In the genomic region with DNA sequence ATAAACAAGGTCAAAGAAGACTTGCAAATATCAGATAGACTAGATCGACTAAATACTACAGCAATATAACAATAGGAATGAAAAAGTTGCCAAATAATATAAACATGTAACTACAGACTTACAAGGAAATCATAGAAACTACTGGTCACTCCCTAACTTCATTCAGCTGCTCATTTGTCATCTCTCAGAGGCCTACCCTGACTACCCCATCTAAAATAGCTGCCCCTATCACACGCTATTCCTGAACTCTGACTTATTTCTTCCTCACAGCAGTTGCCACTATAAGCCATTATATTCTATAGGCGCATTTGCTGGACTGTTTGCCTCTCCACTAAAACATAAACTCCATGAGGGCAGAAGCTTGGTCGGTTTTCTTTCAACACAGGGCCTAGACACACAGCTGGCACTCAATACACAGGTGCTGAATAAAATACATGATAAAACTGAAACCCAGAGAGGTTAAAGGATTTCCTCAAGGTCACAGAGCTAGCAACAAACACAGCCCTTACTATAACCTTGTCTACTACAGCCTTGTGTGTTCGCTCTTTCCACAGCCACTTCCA, we compare ENCODE assay signal across 11 cellular contexts. TPM values are rescaled to one million over a fixed set of nuclear protein-coding genes. Genes with fewer than 3 reads are reported as not detected.
DNase-seq lines count a peak whose midpoint lies in the region; ATAC-seq and TF ChIP-seq lines count a peak whose summit lies in the region.
"Had no signal": no experiment of that assay in that cellular context is flagged by ENCODE, and none has a peak within 500 bp of the region (broad histone marks: within the 10 kb centered on the region; RNA-seq: fewer than 3 reads in every experiment).

No MANE protein-coding gene starts in this region.

- TF ChIP-seq CTCF in CD14-positive monocyte (IDR thresholded peaks at IDR 0.05) = no peak
- TF ChIP-seq CTCF in IMR-90 (conservative IDR thresholded peaks at IDR 0.05; ENCODE audit: low read depth, low read length) = no peak
- no peak for TF ChIP-seq CTCF in coronary artery (IDR thresholded peaks at IDR 0.05)

- no peak for TF ChIP-seq POLR2A in IMR-90 (IDR thresholded peaks at IDR 0.05; ENCODE audit: low read depth, low read length)

- peaks cover 0 to 11% of the 10 kb centered on the region in 2 donors for H3K36me3 Mint-ChIP-seq in CD14-positive monocyte
- H3K36me3 Mint-ChIP-seq in naive thymus-derived CD4-positive, alpha-beta T cell = peaks cover 0 to 12% (median 5%) of the 10 kb centered on the region in 5 donors

- 92% methylated on average over 2 of the region's 5 CpGs; no CpG with 5 or more reads in 1 of the 2 experiments for WGBS in IMR-90 (ENCODE audit: extremely low coverage in 2 of 2, insufficient read length in 1 of 2), 2 experiments

- peaks cover 39% of the 10 kb centered on the region for H3K4me1 Mint-ChIP-seq in CD14-positive monocyte
- peaks cover 36 to 76% (median 64%) of the 10 kb centered on the region in 7 donors for H3K4me1 Mint-ChIP-seq in naive thymus-derived CD4-positive, alpha-beta T cell

- H2BK15ac ChIP-seq in IMR-90 (ENCODE audit: low read depth, low read length) = no peak overlapping the region

- dilution Hi-C loops in IMR-90 (cut with HindIII; ENCODE audit: low sequenced_read_pairs, unreplicated experiment) = no loop called here

- H3K4ac ChIP-seq in IMR-90 (ENCODE audit: low read depth, low read length) = no peak overlapping the region

- no peak for TF ChIP-seq RAD21 in IMR-90 (IDR thresholded peaks at IDR 0.05; ENCODE audit: low read length)

- H3K14ac ChIP-seq in IMR-90 (replicated peaks; ENCODE audit: low read depth, low read length) = 0 out of 2 replicates have a peak overlapping the region, but pooled peaks have one; percentile 10

- peak overlapping the region; percentile 71 for H3K4me2 ChIP-seq in IMR-90 (ENCODE audit: low read depth, low read length)

- in situ Hi-C loops in IMR-90 (cut with MboI; ENCODE audit: low sequenced_read_pairs) = no loop called here

- H4K8ac ChIP-seq in IMR-90 (ENCODE audit: low read depth in 2 of 2, low read length in 2 of 2) = no peak overlapping the region

- no peak overlapping the region for H2AK9ac ChIP-seq in IMR-90 (replicated peaks; ENCODE audit: low read depth, low read length, poor library complexity)

- no peaks in the 10 kb centered on the region for H3K36me3 ChIP-seq in IMR-90 (ENCODE audit: control insufficient read depth, insufficient read depth, low read length)
- no peaks in the 10 kb centered on the region for H3K36me3 ChIP-seq in naive thymus-derived CD4-positive, alpha-beta T cell (ENCODE audit: control insufficient read depth in 2 of 3, insufficient read depth in 3 of 3, low read length in 3 of 3)

- no peaks in the 10 kb centered on the region for H3K9me3 ChIP-seq in IMR-90 (ENCODE audit: control insufficient read depth, insufficient read depth, low read length)
- no peaks in the 10 kb centered on the region for H3K9me3 ChIP-seq in naive thymus-derived CD4-positive, alpha-beta T cell (ENCODE audit: control insufficient read depth in 2 of 3, low read length in 3 of 3)

- H3K23ac ChIP-seq in IMR-90 (ENCODE audit: low read depth, low read length) = peak overlapping the region; percentile 49; the same call in 1 of the 2 replicates

- H3K4me3 Mint-ChIP-seq in CD14-positive monocyte = peak overlapping the region in 1 of 2 donors; percentile 97
- H3K4me3 Mint-ChIP-seq in naive thymus-derived CD4-positive, alpha-beta T cell = peak overlapping the region; percentile 92 to 99 (median 98)

- H3K56ac ChIP-seq in IMR-90 (ENCODE audit: extremely low read depth, insufficient read depth, low read length) = no peak overlapping the region

- CTCF ChIA-PET in IMR-90 (lab: Yijun Ruan, JAX) = interaction anchor here (0.6 kb wide), 1 partner anchor 1075 kb away, joined by 3 read pairs; no protein-coding TSS in a partner anchor
- CTCF ChIA-PET in naive thymus-derived CD4-positive, alpha-beta T cell (lab: Charles Lee) = no interaction called here

- H3K27ac ChIP-seq in IMR-90 (ENCODE audit: insufficient read depth, low read length) (no peak overlapping the region), coronary artery (no peak overlapping the region)
- no peak overlapping the region for H3K27ac ChIP-seq in naive thymus-derived CD4-positive, alpha-beta T cell (ENCODE audit: low read depth, low read length)

- peaks cover 19% of the 10 kb centered on the region for H4K20me1 ChIP-seq in IMR-90 (ENCODE audit: insufficient read depth, low read length)

- H3K9me3 Mint-ChIP-seq in CD14-positive monocyte = peaks cover 0 to 1% (median 0%) of the 10 kb centered on the region in 7 donors
- peaks cover 0 to 7% (median 0%) of the 10 kb centered on the region in 11 donors for H3K9me3 Mint-ChIP-seq in naive thymus-derived CD4-positive, alpha-beta T cell

- H2AFZ ChIP-seq in IMR-90 (replicated peaks; ENCODE audit: low read length, poor library complexity) = no peak overlapping the region

- H3K27me3 Mint-ChIP-seq in CD14-positive monocyte (ENCODE audit: low read depth in 3 of 3) = peaks cover 0 to 2% (median 2%) of the 10 kb centered on the region in 3 donors
- no peaks in the 10 kb centered on the region for H3K27me3 Mint-ChIP-seq in naive thymus-derived CD4-positive, alpha-beta T cell

- peak overlapping the region in 4 of 7 donors; percentile 10 to 89 (median 42) for H3K27ac Mint-ChIP-seq in CD14-positive monocyte
- peak overlapping the region in 5 of 9 donors; percentile 1 to 89 (median 71) for H3K27ac Mint-ChIP-seq in naive thymus-derived CD4-positive, alpha-beta T cell

- H3K27me3 ChIP-seq in IMR-90 (ENCODE audit: control insufficient read depth, insufficient read depth, low read length) = no peaks in the 10 kb centered on the region
- no peaks in the 10 kb centered on the region for H3K27me3 ChIP-seq in naive thymus-derived CD4-positive, alpha-beta T cell (ENCODE audit: control insufficient read depth in 2 of 2, insufficient read depth in 2 of 2, low read length in 2 of 2)

- H3K18ac ChIP-seq in IMR-90 (ENCODE audit: low read depth, low read length) = no peak overlapping the region

- DNase-seq in CD14-positive monocyte (ENCODE audit: low spot score) (no peak), IMR-90 (no peak), coronary artery (ENCODE audit: low spot score) (no peak), pons (ENCODE audit: low spot score) (no peak), epidermal melanocyte (ENCODE audit: insufficient read length, low spot score) (no peak)
- DNase-seq in naive thymus-derived CD4-positive, alpha-beta T cell = no peak
- DNase-seq: activated effector memory CD4-positive, alpha-beta T cell treated with Interleukin-2 at 50 U/mL for 16 hours; kidney glomerular epithelial cell; NCI-H82 had no signal

- intact Hi-C loops in CD14-positive monocyte (cut with micrococcal nuclease) = no loop called here
- intact Hi-C loops in IMR-90 (cut with micrococcal nuclease) = loop anchor here (1.0 kb wide), 1 partner anchor 74 kb away; no protein-coding TSS in a partner anchor
- intact Hi-C loops in naive thymus-derived CD4-positive, alpha-beta T cell (cut with micrococcal nuclease) = loop anchor here (5.0 to 10.0 kb wide), 5 partner anchors 367 to 1413 kb away; a partner anchor contains a TSS

- H3K9ac ChIP-seq in IMR-90 (ENCODE audit: low read depth, low read length) = no peak overlapping the region

- POLR2A ChIA-PET in IMR-90 (lab: Charles Lee; ENCODE audit: unreplicated experiment) = no interaction called here
- POLR2A ChIA-PET in naive thymus-derived CD4-positive, alpha-beta T cell (lab: Charles Lee) = interaction anchor here (0.6 kb wide), 1 partner anchor 32 kb away, joined by 5 read pairs; no protein-coding TSS in a partner anchor

- ATAC-seq in IMR-90 (ENCODE audit: low read depth) = no peak
- ATAC-seq in naive thymus-derived CD4-positive, alpha-beta T cell = no peak
- ATAC-seq in GM21381 (IDR thresholded peaks at IDR 0.05; ENCODE audit: unreplicated experiment) = no peak
- no peak for ATAC-seq in GM19395 (IDR thresholded peaks at IDR 0.05; ENCODE audit: unreplicated experiment)

- H2BK20ac ChIP-seq in IMR-90 (ENCODE audit: low read depth, low read length) = no peak overlapping the region

- H3K4me1 ChIP-seq in IMR-90 (ENCODE audit: control insufficient read depth, insufficient read depth, low read length) = peaks cover 5% of the 10 kb centered on the region
- H3K4me1 ChIP-seq in naive thymus-derived CD4-positive, alpha-beta T cell (ENCODE audit: control insufficient read depth in 2 of 2, insufficient read depth in 2 of 2, low read length in 2 of 2) = peaks cover 8 to 19% of the 10 kb centered on the region in 2 donors

- H3K9me1 ChIP-seq in IMR-90 (ENCODE audit: insufficient read depth, low read length) = no peaks in the 10 kb centered on the region; the same call in 1 of the 2 replicates

- TSS peak; percentile 21 for BruUV-seq in IMR-90 (replicated peaks; lab: Mats Ljungman, UMichigan)

- H2AK5ac ChIP-seq in IMR-90 (ENCODE audit: low read depth, low read length) = no peak overlapping the region

- no peak overlapping the region for H2BK5ac ChIP-seq in IMR-90 (ENCODE audit: low read depth, low read length, poor library complexity, severe bottlenecking)

- H4K5ac ChIP-seq in IMR-90 (ENCODE audit: low read depth, low read length) = no peak overlapping the region

- H3K4me3 ChIP-seq in IMR-90 (ENCODE audit: insufficient read depth, low read depth, low read length) = 0 out of 2 replicates have a peak overlapping the region, but pooled peaks have one; percentile 5
- H3K4me3 ChIP-seq in coronary artery = peak overlapping the region; percentile 84
- H3K4me3 ChIP-seq in naive thymus-derived CD4-positive, alpha-beta T cell (ENCODE audit: low read length) = no peak overlapping the region

- peaks cover 17 to 55% of the 10 kb centered on the region in 2 experiments for H3K79me1 ChIP-seq in IMR-90 (ENCODE audit: low read depth in 1 of 2, low read length in 2 of 2)

- no peak overlapping the region for H2BK120ac ChIP-seq in IMR-90 (ENCODE audit: low read depth, low read length)

- H4K91ac ChIP-seq in IMR-90 (ENCODE audit: insufficient read depth, low read depth, low read length) = no peak overlapping the region

TF ChIP-seq in IMR-90, 13 proteins besides CTCF, POLR2A, EP300 and RAD21 (continues in another document):
- TF ChIP-seq RFX5 (IDR thresholded peaks at IDR 0.05; ENCODE audit: low read depth, low read length) = no peak

RNA-seq across cellular contexts. Expression of a gene that starts 1.8 kb away (rescaled TPM):
- polyA plus RNA-seq in CD14-positive monocyte (10 to 100 TPM; 10.7 to 15.7 TPM), IMR-90 (2012; rRNA removed) (4.9 and 5.1 TPM in 2 replicates)
- total RNA-seq in IMR-90 (2012; rRNA removed) = 16.4 and 23.3 TPM in 2 replicates
- 0.81 and 1.5 TPM in 2 replicates for polyA plus RNA-seq in IMR-90 (2012; cell fraction: cytosol; rRNA removed)
- polyA plus RNA-seq in IMR-90 (2012; cell fraction: nucleus; rRNA removed; ENCODE audit: low replicate concordance) = 1.1 and 8.6 TPM in 2 replicates
- total RNA-seq in naive thymus-derived CD4-positive, alpha-beta T cell = 10 to 100 TPM; 23.0 to 35.0 (median 30.9) TPM
- 10 to 100 TPM; 12.4 to 12.9 TPM for polyA plus RNA-seq in naive thymus-derived CD4-positive, alpha-beta T cell

Comparison
In these comparisons a context has a peak if more than half of its experiments do, and no peak if none do; other contexts are left out.
1. intact Hi-C loops: an anchor here in IMR-90 (1.0 kb wide) and naive thymus-derived CD4-positive, alpha-beta T cell (5.0 to 10.0 kb wide); none called in CD14-positive monocyte.